ENCODE assay signal across 17 cellular contexts in genomic region chr14:89015016-89015415, GRCh38.
DNase-seq lines count a peak whose midpoint lies in the region; ATAC-seq and TF ChIP-seq lines count a peak whose summit lies in the region.
"Had no signal": no experiment of that assay in that cellular context is flagged by ENCODE, and none has a peak within 500 bp of the region (broad histone marks: within the 10 kb centered on the region; RNA-seq: fewer than 3 reads in every experiment).

No MANE protein-coding gene starts in this region.

- peaks cover 12% of the 10 kb centered on the region for H3K27me3 Mint-ChIP-seq in mesothelial cell of epicardium (ENCODE audit: low read depth)

- no peak overlapping the region for H3K27ac Mint-ChIP-seq in mesothelial cell of epicardium
- H3K27ac Mint-ChIP-seq: brain had no signal

- H3K9me3 Mint-ChIP-seq in mesothelial cell of epicardium: peaks cover 9% of the 10 kb centered on the region

- no peaks in the 10 kb centered on the region for H3K36me3 Mint-ChIP-seq in mesothelial cell of epicardium
- H3K36me3 Mint-ChIP-seq: brain had no signal

- DNase-seq in AG10803 (ENCODE audit: low read depth) (no peak), DMS79 treated with DMSO at 0.1 percent for 48 hours (lab: John Stamatoyannopoulos, UW) (peak; percentile 28), RPMI7951 (ENCODE audit: low read depth) (peak; percentile 49), fibroblast of pulmonary artery (ENCODE audit: low read depth) (peak; percentile 30), Ammon's horn (ENCODE audit: low spot score) (no peak), mesothelial cell of epicardium (ENCODE audit: low spot score in 2 of 2, unreplicated experiment in 2 of 2) (no peak)
- DNase-seq: activated CD4-positive, alpha-beta T cell treated with anti-CD3 and anti-CD28 coated beads, Interleukin-2, amount 50 U/mL, for 1 hour; activated naive CD4-positive, alpha-beta T cell treated with anti-CD3 and anti-CD28 coated beads, Interleukin-2, amount 50 U/mL, for 16 hours; activated T-cell treated with anti-CD3 and anti-CD28 coated beads for 4 hours; C1 segment of cervical spinal cord; effector CD8-positive, alpha-beta T cell; Karpas-422; SJCRH30; T-helper 9 cell had no signal

- no peak for ATAC-seq in HG02571 (IDR thresholded peaks at IDR 0.05; ENCODE audit: unreplicated experiment)
- no peak for ATAC-seq in HG02884 (IDR thresholded peaks at IDR 0.05; ENCODE audit: unreplicated experiment)

- no peak overlapping the region for H3K4me3 Mint-ChIP-seq in mesothelial cell of epicardium
- H3K4me3 Mint-ChIP-seq: brain had no signal

- H3K4me3 ChIP-seq in AG10803 (ENCODE audit: low read length): no peak overlapping the region
- no peak overlapping the region for H3K4me3 ChIP-seq in fibroblast of pulmonary artery (replicated peaks; ENCODE audit: low read depth, low read length)
- H3K4me3 ChIP-seq: SJCRH30 had no signal

- TF ChIP-seq CTCF in AG10803 (conservative IDR thresholded peaks at IDR 0.05; ENCODE audit: low read length) (peak; percentile 46), fibroblast of pulmonary artery (IDR thresholded peaks at IDR 0.05; ENCODE audit: low read length, missing control alignments) (peak; percentile 36), mesothelial cell of epicardium (IDR thresholded peaks at IDR 0.05; ENCODE audit: unreplicated experiment) (no peak)

- H3K4me1 Mint-ChIP-seq in mesothelial cell of epicardium: peaks cover 6% of the 10 kb centered on the region
- H3K4me1 Mint-ChIP-seq: brain had no signal

Comparison
In these comparisons a context has a peak if more than half of its experiments do, and no peak if none do; other contexts are left out.
1. DNase-seq: peak in DMS79 treated with DMSO at 0.1 percent for 48 hours (single experiment), RPMI7951 (single experiment) and fibroblast of pulmonary artery (single experiment); none in AG10803 (single experiment), Ammon's horn (single experiment) and mesothelial cell of epicardium (0 of 2).